In genomic region chr13:106197506-106197905, GRCh38 we compare ENCODE assay signal across 28 cellular contexts.
"Had no signal": no experiment of that assay in that cellular context is flagged by ENCODE, and none has a peak within 500 bp of the region (broad histone marks: within the 10 kb centered on the region; RNA-seq: fewer than 3 reads in every experiment).

No MANE protein-coding gene starts in this region.

- H3K9me3 ChIP-seq: esophagus muscularis mucosa, gastrocnemius medialis had no signal

- H3K4me3 ChIP-seq: coronary artery, dorsolateral prefrontal cortex, esophagus muscularis mucosa, gastrocnemius medialis had no signal

- DNase-seq: activated B cell treated with CpG ODN at 0.5 μM for 24 hours; activated CD4-positive, alpha-beta T cell treated with anti-CD3 and anti-CD28 coated beads for 48 hours; activated CD4-positive, alpha-beta T cell treated with anti-CD3 and anti-CD28 coated beads, Interleukin-2, amount 50 U/mL, for 1 hour; activated CD4-positive, alpha-beta T cell treated with anti-CD3 and anti-CD28 coated beads, Interleukin-2, amount 50 U/mL, for 48 hours; activated CD8-positive, alpha-beta memory T cell treated with anti-CD3 and anti-CD28 coated beads for 24 hours; activated CD8-positive, alpha-beta T cell treated with anti-CD3 and anti-CD28 coated beads for 36 hours; activated effector memory CD4-positive, alpha-beta T cell treated with Interleukin-2 at 50 U/mL for 16 hours; activated gamma-delta T cell treated with Interleukin-2 at 50 U/mL for 16 hours; activated naive CD4-positive, alpha-beta T cell treated with anti-CD3 and anti-CD28 coated beads, Interleukin-2, amount 50 U/mL, for 16 hours; activated naive CD4-positive, alpha-beta T cell treated with Interleukin-2 at 50 U/mL for 16 hours; activated T-cell treated with anti-CD3 and anti-CD28 coated beads, Interleukin-2, amount 50 U/mL, for 4 hours; amniotic stem cell; anterior cingulate cortex; brain microvascular endothelial cell; dorsolateral prefrontal cortex; effector memory CD4-positive, alpha-beta T cell; endodermal cell; erythroblast; foreskin keratinocyte; gastrocnemius medialis; glutamatergic neuron; T-cell; T-helper 9 cell; WERI-Rb-1 had no signal

- H3K36me3 ChIP-seq: brain microvascular endothelial cell, esophagus muscularis mucosa, gastrocnemius medialis, WERI-Rb-1 had no signal

- H3K27ac ChIP-seq: brain microvascular endothelial cell, coronary artery, dorsolateral prefrontal cortex, esophagus muscularis mucosa, foreskin keratinocyte, gastrocnemius medialis, WERI-Rb-1 had no signal

- FAIRE-seq: astrocyte, bronchial epithelial cell had no signal

- H3K4me1 ChIP-seq: esophagus muscularis mucosa, foreskin keratinocyte, gastrocnemius medialis had no signal

- H3K27me3 ChIP-seq: brain microvascular endothelial cell, dorsolateral prefrontal cortex, esophagus muscularis mucosa, foreskin keratinocyte, gastrocnemius medialis had no signal
